16 cellular contexts compared by ENCODE assay signal in genomic region chr7:85292908-85293576, GRCh38.
DNase-seq lines count a peak whose midpoint lies in the region; ATAC-seq, FAIRE-seq and TF ChIP-seq lines count a peak whose summit lies in the region.
"Had no signal": no experiment of that assay in that cellular context is flagged by ENCODE, and none has a peak within 500 bp of the region (broad histone marks: within the 10 kb centered on the region; RNA-seq: fewer than 3 reads in every experiment).

No MANE protein-coding gene starts in this region.

- H2AFZ ChIP-seq in ACC112 (ENCODE audit: low read length, unreplicated experiment) = peak overlapping the region; percentile 28

- intact Hi-C loops in heart left ventricle (cut with DNase I) = no loop called here

- ATAC-seq in HG02840 (IDR thresholded peaks at IDR 0.05; ENCODE audit: low FRiP score, unreplicated experiment) (peak; percentile 46), HG03575 (IDR thresholded peaks at IDR 0.05; ENCODE audit: extremely low read depth, insufficient number of reproducible peaks, low FRiP score, unreplicated experiment) (peak; percentile 40), heart left ventricle (no peak)

- FAIRE-seq in GM19239 (lab: Jason Lieb, UNC) = peak; percentile 54
- FAIRE-seq: A204.1 had no signal

- no peak overlapping the region for H3K4me3 ChIP-seq in ACC112 (ENCODE audit: low read depth, low read length)
- no peak overlapping the region for H3K4me3 ChIP-seq in right atrium auricular region
- H3K4me3 ChIP-seq in heart left ventricle = no peak overlapping the region

- DNase-seq in GM19239 (ENCODE audit: insufficient read length, low spot score) = no peak
- DNase-seq in SKM-1 treated with dmso at 0.1 percent for 144 hours (lab: John Stamatoyannopoulos, UW; ENCODE audit: unreplicated experiment) = no peak
- no peak for DNase-seq in right atrium auricular region (ENCODE audit: low spot score)
- no peak for DNase-seq in heart left ventricle
- DNase-seq in COR-L47 (lab: John Stamatoyannopoulos, UW) = no peak
- DNase-seq: activated CD4-positive, alpha-beta T cell treated with anti-CD3 and anti-CD28 coated beads, Interleukin-2, amount 50 U/mL, for 48 hours; activated effector memory CD4-positive, alpha-beta T cell treated with Interleukin-2 at 50 U/mL for 16 hours; brain microvascular endothelial cell; islet precursor cell; NCI-H1436 treated with DMSO at 0.1 percent for 48 hours; NCI-H524; T-helper 9 cell had no signal

- no peaks in the 10 kb centered on the region for H3K9me3 ChIP-seq in right atrium auricular region
- peaks cover 0 to 3% (median 0%) of the 10 kb centered on the region in 12 donors for H3K9me3 ChIP-seq in heart left ventricle

- no peak overlapping the region for H3K27ac ChIP-seq in ACC112 (ENCODE audit: low read depth, low read length)
- no peak overlapping the region for H3K27ac ChIP-seq in right atrium auricular region
- H3K27ac ChIP-seq in heart left ventricle = no peak overlapping the region
- H3K27ac ChIP-seq: brain microvascular endothelial cell had no signal

- H3K4me1 ChIP-seq in ACC112 (ENCODE audit: control insufficient read depth, insufficient read depth, low read length, unreplicated experiment) (no peaks in the 10 kb centered on the region), right atrium auricular region (no peaks in the 10 kb centered on the region), heart left ventricle (no peaks in the 10 kb centered on the region)

- no peaks in the 10 kb centered on the region for H3K79me2 ChIP-seq in ACC112 (ENCODE audit: control insufficient read depth, insufficient read depth, low read length, unreplicated experiment)

- no peak for TF ChIP-seq POLR2A in heart left ventricle (IDR thresholded peaks at IDR 0.05)

- H3K36me3 ChIP-seq in ACC112 (ENCODE audit: insufficient read depth, low read length) (no peaks in the 10 kb centered on the region), right atrium auricular region (no peaks in the 10 kb centered on the region), heart left ventricle (no peaks in the 10 kb centered on the region)
- H3K36me3 ChIP-seq: brain microvascular endothelial cell had no signal

- no peak for TF ChIP-seq CTCF in right atrium auricular region (IDR thresholded peaks at IDR 0.05)
- TF ChIP-seq CTCF in heart left ventricle (IDR thresholded peaks at IDR 0.05) = no peak

- H3K27me3 ChIP-seq in ACC112 (ENCODE audit: insufficient read depth, low read length) = no peaks in the 10 kb centered on the region
- H3K27me3 ChIP-seq in right atrium auricular region = no peaks in the 10 kb centered on the region
- no peaks in the 10 kb centered on the region for H3K27me3 ChIP-seq in heart left ventricle
- H3K27me3 ChIP-seq: brain microvascular endothelial cell had no signal

Comparison
In these comparisons a context has a peak if more than half of its experiments do, and no peak if none do; other contexts are left out.
1. ATAC-seq: peak in HG02840 (single experiment) and HG03575 (single experiment); none in heart left ventricle (0 of 4).